12 cellular contexts compared by ENCODE assay signal in the genomic region with DNA sequence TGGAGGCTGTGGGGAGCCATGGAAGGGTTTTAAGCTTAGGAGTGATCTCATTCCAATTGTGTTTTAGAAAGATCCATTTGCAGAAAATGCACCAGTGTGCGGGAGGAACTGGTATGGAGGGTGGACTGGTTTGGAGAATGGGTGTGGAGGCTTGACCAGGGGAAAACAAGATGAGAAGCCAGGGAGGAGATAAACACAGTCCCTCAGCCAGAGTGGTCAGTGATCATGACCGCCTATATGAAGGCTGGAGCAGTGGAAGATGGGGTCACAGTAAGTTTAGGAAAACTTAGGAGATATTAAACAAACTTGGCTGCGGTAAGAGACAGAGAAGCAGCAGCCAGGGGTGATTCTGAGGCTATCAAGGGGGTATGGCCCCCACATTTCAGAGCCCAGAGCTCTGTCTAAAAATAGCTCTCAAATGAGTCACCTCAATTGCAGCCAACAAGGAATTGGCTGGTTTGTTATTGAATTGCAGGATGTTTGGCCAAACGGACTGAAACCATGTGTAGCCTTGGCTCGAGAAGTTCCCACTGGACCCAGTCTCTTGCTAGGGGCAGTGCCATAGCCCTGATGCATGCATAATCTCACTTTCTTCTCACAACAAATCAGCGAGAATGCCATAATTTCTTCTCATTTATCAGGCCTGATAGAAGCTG.
A peak's percentile ranks its signal among the peaks of the same experiment; 100 is the strongest.
DNase-seq lines count a peak whose midpoint lies in the region; ATAC-seq, FAIRE-seq and TF ChIP-seq lines count a peak whose summit lies in the region.
"Had no signal": no experiment of that assay in that cellular context is flagged by ENCODE, and none has a peak within 500 bp of the region (broad histone marks: within the 10 kb centered on the region; RNA-seq: fewer than 3 reads in every experiment).

No MANE protein-coding gene starts in this region.

- in situ Hi-C loops in G401 (cut with HindIII; ENCODE audit: low sequenced_read_pairs): no loop called here
- in situ Hi-C loops in astrocyte of the cerebellum (cut with HindIII; ENCODE audit: low sequenced_read_pairs): no loop called here

- H3K36me3 ChIP-seq in kidney (ENCODE audit: control insufficient read depth in 1 of 2, insufficient read depth in 2 of 2, low read length in 2 of 2): no peaks in the 10 kb centered on the region
- H3K36me3 ChIP-seq: sigmoid colon had no signal

- H3K4me3 ChIP-seq in astrocyte of the cerebellum (ENCODE audit: low read depth, low read length) (no peak overlapping the region), kidney (ENCODE audit: low read length in 2 of 2) (no peak overlapping the region)
- H3K4me3 ChIP-seq: sigmoid colon, SK-N-MC had no signal

- ATAC-seq in left cardiac atrium (peak; percentile 84 to 93), GM18868 (IDR thresholded peaks at IDR 0.05; ENCODE audit: unreplicated experiment) (no peak), HG03135 (IDR thresholded peaks at IDR 0.05; ENCODE audit: unreplicated experiment) (no peak)

- TF ChIP-seq CTCF in astrocyte of the cerebellum (IDR thresholded peaks at IDR 0.05; ENCODE audit: low read depth, low read length, missing control alignments) (no peak), kidney (IDR thresholded peaks at IDR 0.05; ENCODE audit: borderline replicate concordance, extremely low read depth, insufficient read depth) (no peak)

- H3K27ac ChIP-seq in kidney (ENCODE audit: low read depth in 2 of 2, low read length in 2 of 2): no peak overlapping the region
- H3K27ac ChIP-seq: SK-N-MC had no signal

- DNase-seq in G401 (ENCODE audit: low spot score) (peak; percentile 23), astrocyte of the cerebellum (ENCODE audit: low read depth) (peak; percentile 89), left cardiac atrium (peak; percentile 55), putamen (ENCODE audit: low spot score) (peak; percentile 56), islet precursor cell (no peak), kidney (no peak)
- DNase-seq: NCI-H345; sigmoid colon; stimulated activated CD8-positive, alpha-beta memory T cell treated with anti-CD3 and anti-CD28 coated beads, Interleukin-4, amount 100 ng/mL, for 48 hours had no signal

- no peak for FAIRE-seq in kidney (lab: Jason Lieb, UNC)

- H3K4me1 ChIP-seq in kidney (ENCODE audit: control insufficient read depth in 1 of 2, insufficient read depth in 1 of 2, low read depth in 1 of 2, low read length in 2 of 2): no peaks in the 10 kb centered on the region

- no peaks in the 10 kb centered on the region for H3K9me3 ChIP-seq in kidney (ENCODE audit: control insufficient read depth in 1 of 2, low read length in 2 of 2)
- H3K9me3 ChIP-seq: sigmoid colon had no signal

- intact Hi-C loops in left cardiac atrium (cut with DNase I) (no loop called here), kidney (cut with DNase I) (no loop called here)

- H3K9ac ChIP-seq in kidney (ENCODE audit: low read length in 2 of 2): no peak overlapping the region

Comparison
In these comparisons a context has a peak if more than half of its experiments do, and no peak if none do; other contexts are left out.
1. DNase-seq: peak in G401 (single experiment), astrocyte of the cerebellum (single experiment), left cardiac atrium (single experiment) and putamen (single experiment); none in islet precursor cell (single experiment) and kidney (single experiment).
2. ATAC-seq: peak in left cardiac atrium (2 of 2); none in GM18868 (single experiment) and HG03135 (single experiment).